In genomic region chr1:198032668-198033067, GRCh38 we compare ENCODE assay signal across 25 cellular contexts.
"Had no signal": no experiment of that assay in that cellular context is flagged by ENCODE, and none has a peak within 500 bp of the region (broad histone marks: within the 10 kb centered on the region; RNA-seq: fewer than 3 reads in every experiment).

No MANE protein-coding gene starts in this region.

- H3K36me3 Mint-ChIP-seq: naive thymus-derived CD8-positive, alpha-beta T cell; stimulated activated naive B cell treated with anti-CD40 and anti-IgM and Interleukin-4, amounts not matched to agents 10 μg/mL and 1 μg/mL and 100 μg/mL, for 72 hours had no signal

- H3K27ac Mint-ChIP-seq: naive thymus-derived CD8-positive, alpha-beta T cell; nephron; stimulated activated naive B cell treated with anti-CD40 and anti-IgM and Interleukin-4, amounts not matched to agents 10 μg/mL and 1 μg/mL and 100 μg/mL, for 72 hours had no signal

- H3K27me3 ChIP-seq: pancreas, stomach, testis, thyroid gland, transverse colon, upper lobe of left lung, vagina had no signal

- H3K4me3 ChIP-seq: left ventricle myocardium inferior, lung, pancreas, prostate gland, skin epidermis, stomach, testis, thyroid gland, transverse colon, upper lobe of left lung, vagina had no signal

- FAIRE-seq: pancreas had no signal

- H3K4me1 Mint-ChIP-seq: naive thymus-derived CD8-positive, alpha-beta T cell; neural crest cell; stimulated activated naive B cell treated with anti-CD40 and anti-IgM and Interleukin-4, amounts not matched to agents 10 μg/mL and 1 μg/mL and 100 μg/mL, for 72 hours had no signal

- H3K27ac ChIP-seq: left ventricle myocardium inferior, pancreas, prostate gland, skin epidermis, stomach, testis, thyroid gland, transverse colon, upper lobe of left lung, vagina had no signal

- H3K4me1 ChIP-seq: left ventricle myocardium inferior, prostate gland, testis, thyroid gland, transverse colon, upper lobe of left lung, vagina had no signal

- H3K36me3 ChIP-seq: left ventricle myocardium inferior, pancreas, prostate gland, stomach, thyroid gland, transverse colon, upper lobe of left lung, vagina had no signal

- H3K9me3 Mint-ChIP-seq: naive thymus-derived CD8-positive, alpha-beta T cell; nephron; neural crest cell; stimulated activated naive B cell treated with anti-CD40 and anti-IgM and Interleukin-4, amounts not matched to agents 10 μg/mL and 1 μg/mL and 100 μg/mL, for 72 hours had no signal

- H3K9me3 ChIP-seq: left ventricle myocardium inferior, pancreas, prostate gland, stomach, testis, thyroid gland, transverse colon, upper lobe of left lung, vagina had no signal

- DNase-seq: islet precursor cell; left ventricle myocardium inferior; naive thymus-derived CD8-positive, alpha-beta T cell; nucleus accumbens; pancreas; posterior cingulate gyrus; retina; right cardiac atrium; stimulated activated CD4-positive, alpha-beta T cell treated with anti-CD3 and anti-CD28 coated beads, Interleukin-12 subunit alpha, Interleukin-12 subunit beta, amount 100 ng/mL, for 4 hours; stimulated activated CD4-positive, alpha-beta T cell treated with anti-CD3 and anti-CD28 coated beads, Interleukin-15, amount 100 ng/mL, for 24 hours; stimulated activated CD4-positive, alpha-beta T cell treated with anti-CD3 and anti-CD28 coated beads, Interleukin-2, amount 100 ng/mL, for 24 hours; stimulated activated CD4-positive, alpha-beta T cell treated with anti-CD3 and anti-CD28 coated beads, Interleukin-4, amount 100 ng/mL, for 1 hour; stimulated activated naive B cell treated with anti-CD40 and anti-IgM and Interleukin-4, amounts not matched to agents 10 μg/mL and 1 μg/mL and 100 μg/mL, for 72 hours; stimulated activated naive CD8-positive, alpha-beta T cell treated with anti-CD3 and anti-CD28 coated beads, Interleukin-15, Interleukin-2, amounts not matched to agents 100 U/mL and 50 U/mL, for 24 hours; stomach; testis; thyroid gland; transverse colon; upper lobe of left lung had no signal

- H3K27me3 Mint-ChIP-seq: naive thymus-derived CD8-positive, alpha-beta T cell; stimulated activated naive B cell treated with anti-CD40 and anti-IgM and Interleukin-4, amounts not matched to agents 10 μg/mL and 1 μg/mL and 100 μg/mL, for 72 hours had no signal

- H3K4me3 Mint-ChIP-seq: naive thymus-derived CD8-positive, alpha-beta T cell; nephron; neural crest cell; stimulated activated naive B cell treated with anti-CD40 and anti-IgM and Interleukin-4, amounts not matched to agents 10 μg/mL and 1 μg/mL and 100 μg/mL, for 72 hours had no signal
